8 cellular contexts compared by ENCODE assay signal in the genomic region with DNA sequence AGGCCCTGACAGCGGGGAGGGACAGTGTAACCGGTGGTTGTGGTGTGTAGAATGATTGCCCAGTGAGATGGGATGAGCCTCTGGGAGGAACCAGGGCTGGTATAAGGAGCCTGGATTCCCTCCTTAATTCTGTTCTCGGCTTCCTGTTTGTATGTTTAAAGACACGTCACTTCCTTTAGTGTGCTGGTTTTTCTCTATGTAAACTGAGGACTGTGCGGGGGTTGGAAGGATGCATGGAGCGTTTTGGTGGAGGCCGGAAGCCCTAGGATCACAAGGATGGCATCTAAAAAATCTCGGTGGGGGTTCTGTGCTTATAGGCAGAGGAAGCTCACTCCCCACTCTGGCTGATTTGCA. TPM values are rescaled to one million over a fixed set of nuclear protein-coding genes. Genes with fewer than 3 reads are reported as not detected.
DNase-seq lines count a peak whose midpoint lies in the region; ATAC-seq and TF ChIP-seq lines count a peak whose summit lies in the region.

No MANE protein-coding gene starts in this region.

- H3K27me3 ChIP-seq in WERI-Rb-1 (ENCODE audit: insufficient read depth, low read depth, severe bottlenecking) = no peaks in the 10 kb centered on the region

- peaks cover 56% of the 10 kb centered on the region for H3K36me3 ChIP-seq in WERI-Rb-1

- TF ChIP-seq CTCF in WERI-Rb-1 (IDR thresholded peaks at IDR 0.05; ENCODE audit: low read depth, low read length) = no peak
- no peak for TF ChIP-seq CTCF in foreskin fibroblast (IDR thresholded peaks at IDR 0.05; ENCODE audit: low read depth, low read length)

- peak; percentile 16 for ATAC-seq in HG02943 (IDR thresholded peaks at IDR 0.05; ENCODE audit: low read depth, unreplicated experiment)
- no peak for ATAC-seq in GM21786 (IDR thresholded peaks at IDR 0.05; ENCODE audit: unreplicated experiment)

- H3K27ac ChIP-seq in WERI-Rb-1 = no peak overlapping the region

- no peaks in the 10 kb centered on the region for H3K9me3 ChIP-seq in WERI-Rb-1 (ENCODE audit: severe bottlenecking)

- peak; percentile 57 for DNase-seq in Daoy (ENCODE audit: low read depth)
- no peak for DNase-seq in WERI-Rb-1
- DNase-seq in foreskin fibroblast = peak; percentile 80 to 83
- peak; percentile 52 for DNase-seq in renal cortical epithelial cell (ENCODE audit: low read depth)
- DNase-seq in HT-29 (ENCODE audit: low spot score) = no peak
- DNase-seq in activated CD4-positive, alpha-beta T cell treated with anti-CD3 and anti-CD28 coated beads for 4 hours = no peak

- H3K4me3 ChIP-seq in WERI-Rb-1 (ENCODE audit: low read depth, low read length) (peak overlapping the region; percentile 91), foreskin fibroblast (ENCODE audit: low read depth in 1 of 2, low read length in 2 of 2) (peak overlapping the region; percentile 75 to 90)

RNA-seq across cellular contexts. Expression of gene NTMT1, which starts 1.0 kb away (rescaled TPM):
- total RNA-seq in Daoy (2014; rRNA removed; shearing (Covaris generic)) = 21.5 and 21.6 TPM in 2 replicates
- 22.2 and 38.2 TPM in 2 replicates for total RNA-seq in renal cortical epithelial cell
- 68.7 and 83.8 TPM in 2 replicates for total RNA-seq in HT-29 (2014; rRNA removed; shearing (Covaris generic))

RNA-seq across cellular contexts. Expression of gene C9orf50, which starts 6.0 kb away (rescaled TPM):
- total RNA-seq in Daoy (2014; rRNA removed; shearing (Covaris generic)) = not detected in 2 replicates
- total RNA-seq in renal cortical epithelial cell = 0.05 TPM in 1 of 2 replicates, not detected in the other
- total RNA-seq in HT-29 (2014; rRNA removed; shearing (Covaris generic)) = not detected in 2 replicates

RNA-seq across cellular contexts. Expression of gene ASB6, which starts 15.0 kb away (rescaled TPM):
- total RNA-seq in Daoy (2014; rRNA removed; shearing (Covaris generic)) = 4.4 and 8.0 TPM in 2 replicates
- 17.4 and 21.9 TPM in 2 replicates for total RNA-seq in renal cortical epithelial cell
- total RNA-seq in HT-29 (2014; rRNA removed; shearing (Covaris generic)) = 25.5 and 25.9 TPM in 2 replicates

RNA-seq across cellular contexts. Expression of gene PRRX2, which starts 38.5 kb away (rescaled TPM):
- 1.5 and 1.7 TPM in 2 replicates for total RNA-seq in Daoy (2014; rRNA removed; shearing (Covaris generic))
- total RNA-seq in renal cortical epithelial cell = 0.45 TPM in 1 of 2 replicates, not detected in the other
- not detected in 2 replicates for total RNA-seq in HT-29 (2014; rRNA removed; shearing (Covaris generic))

Comparison
In these comparisons a context has a peak if more than half of its experiments do, and no peak if none do; other contexts are left out.
1. DNase-seq: peak in Daoy (single experiment), foreskin fibroblast (2 of 2) and renal cortical epithelial cell (single experiment); none in WERI-Rb-1 (single experiment), HT-29 (single experiment) and activated CD4-positive, alpha-beta T cell treated with anti-CD3 and anti-CD28 coated beads for 4 hours (0 of 2).